1 cellular context compared by ENCODE assay signal in the genomic region with DNA sequence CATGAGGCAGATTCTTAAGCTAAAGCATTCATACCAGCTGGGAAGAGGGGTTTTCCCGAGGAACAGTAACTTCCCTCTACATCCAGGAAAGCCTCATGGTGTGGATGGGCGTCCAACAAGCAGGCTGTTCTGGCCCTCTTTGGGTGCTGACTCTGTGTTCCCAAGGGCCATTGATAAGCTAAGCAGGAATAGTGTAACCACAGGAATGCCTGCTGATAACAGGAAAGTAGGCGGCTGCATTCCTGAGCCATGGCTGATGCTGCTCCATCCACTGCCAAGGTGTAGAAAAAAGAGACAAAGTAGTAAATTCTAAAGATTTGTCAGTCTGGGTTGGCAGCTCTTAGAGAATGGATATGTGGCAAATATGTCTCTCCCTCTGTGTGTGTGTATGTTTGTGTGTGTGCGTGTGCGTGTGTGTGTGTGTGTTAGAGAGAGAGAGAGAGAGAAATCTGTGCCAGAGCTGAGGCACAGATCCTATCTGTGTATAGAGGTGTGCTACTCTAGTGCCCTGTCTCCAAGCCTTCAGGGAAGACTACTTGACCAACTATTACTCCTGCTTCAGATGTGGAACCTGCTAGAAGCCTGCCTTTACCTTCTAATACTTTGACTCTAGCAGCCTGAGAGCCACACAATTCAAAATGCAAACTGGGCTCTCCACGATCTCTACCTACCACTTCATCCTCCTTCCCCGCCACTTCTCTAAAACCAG.
TF ChIP-seq lines count a peak whose summit lies in the region.

No MANE protein-coding gene starts in this region.

TF ChIP-seq in GM23338, 12 proteins besides CTCF, POLR2A, EP300 and RAD21:
- peak; percentile 58; the same call in 1 of the 2 replicates for TF ChIP-seq ZNF462 (CRISPR knock-in tag; IDR thresholded peaks at IDR 0.05)
- TF ChIP-seq NANOG (IDR thresholded peaks at IDR 0.05; ENCODE audit: borderline replicate concordance), result no peak
